In genomic region chrX:147077472-147077871, GRCh38 we compare ENCODE assay signal across 27 cellular contexts.
"Had no signal": no experiment of that assay in that cellular context is flagged by ENCODE, and none has a peak within 500 bp of the region (broad histone marks: within the 10 kb centered on the region; RNA-seq: fewer than 3 reads in every experiment).

No MANE protein-coding gene starts in this region.

- H3K4me3 ChIP-seq: stomach, suprapubic skin, testis, thoracic aorta, thyroid gland, tibial artery, tibial nerve, transverse colon, upper lobe of left lung, upper lobe of right lung, uterus, vagina had no signal

- H3K27ac ChIP-seq: stomach, suprapubic skin, testis, thoracic aorta, thyroid gland, tibial artery, tibial nerve, transverse colon, upper lobe of left lung, upper lobe of right lung, uterus, vagina had no signal

- H3K36me3 ChIP-seq: stomach, suprapubic skin, thoracic aorta, thyroid gland, tibial artery, tibial nerve, transverse colon, upper lobe of left lung, upper lobe of right lung, uterus, vagina had no signal

- DNase-seq: stimulated activated CD4-positive, alpha-beta T cell treated with anti-CD3 and anti-CD28 coated beads, Interleukin-2, amount 100 ng/mL, for 48 hours; stimulated activated CD4-positive, alpha-beta T cell treated with anti-CD3 and anti-CD28 coated beads, Interleukin-4, amount 100 ng/mL, for 1 hour; stimulated activated CD4-positive, alpha-beta T cell treated with anti-CD3 and anti-CD28 coated beads, Interleukin-4, amount 100 ng/mL, for 24 hours; stimulated activated CD4-positive, alpha-beta T cell treated with anti-CD3 and anti-CD28 coated beads, Interleukin-4, amount 100 ng/mL, for 4 hours; stimulated activated CD8-positive, alpha-beta memory T cell treated with anti-CD3 and anti-CD28 coated beads, Interleukin-4, amount 100 ng/mL, for 48 hours; stimulated activated naive B cell treated with anti-CD40 and anti-IgM and Interleukin-4, amounts not matched to agents 10 μg/mL and 1 μg/mL and 100 μg/mL, for 72 hours; stimulated activated naive CD4-positive, alpha-beta T cell; stimulated activated naive CD4-positive, alpha-beta T cell treated with Interleukin-2 at 50 U/mL for 16 hours; stimulated activated naive CD8-positive, alpha-beta T cell treated with anti-CD3 and anti-CD28 coated beads, Interleukin-15, amount 100 ng/mL, for 72 hours; stimulated activated naive CD8-positive, alpha-beta T cell treated with anti-CD3 and anti-CD28 coated beads, Interleukin-15, Interleukin-2, amounts not matched to agents 100 U/mL and 50 U/mL, for 24 hours; stomach; substantia nigra; testis; thyroid gland; tibial artery; transverse colon; trophoblast cell; upper lobe of left lung; upper lobe of right lung; uterus had no signal

- H3K4me1 ChIP-seq: stomach, suprapubic skin, testis, thyroid gland, tibial artery, tibial nerve, transverse colon, upper lobe of left lung, upper lobe of right lung, uterus, vagina had no signal

- H3K27me3 ChIP-seq: stomach, suprapubic skin, testis, thyroid gland, tibial artery, tibial nerve, transverse colon, upper lobe of left lung, upper lobe of right lung, uterus, vagina had no signal

- ATAC-seq: stimulated activated effector memory CD8-positive, alpha-beta T cell treated with anti-CD3 and anti-CD28 coated beads, Interleukin-12 subunit alpha, Interleukin-12 subunit beta, amount 100 ng/mL, for 72 hours; stimulated activated memory B cell treated with anti-CD40 and anti-IgM and Interleukin-4, amounts not matched to agents 10 μg/mL and 1 μg/mL and 100 μg/mL, for 72 hours; stimulated activated naive B cell treated with anti-CD40 and anti-IgM and Interleukin-4, amounts not matched to agents 10 μg/mL and 1 μg/mL and 100 μg/mL, for 72 hours; stimulated activated naive CD8-positive, alpha-beta T cell treated with anti-CD3 and anti-CD28 coated beads, Interleukin-15, amount 100 ng/mL, for 72 hours; stimulated activated naive CD8-positive, alpha-beta T cell treated with anti-CD3 and anti-CD28 coated beads, Interleukin-15, Interleukin-2, amounts not matched to agents 100 U/mL and 50 U/mL, for 24 hours; upper lobe of right lung had no signal

- H3K9me3 ChIP-seq: stomach, suprapubic skin, testis, thoracic aorta, thyroid gland, tibial artery, tibial nerve, transverse colon, upper lobe of left lung, upper lobe of right lung, uterus, vagina had no signal

- FAIRE-seq: urothelium cell line had no signal
